In the genomic region with DNA sequence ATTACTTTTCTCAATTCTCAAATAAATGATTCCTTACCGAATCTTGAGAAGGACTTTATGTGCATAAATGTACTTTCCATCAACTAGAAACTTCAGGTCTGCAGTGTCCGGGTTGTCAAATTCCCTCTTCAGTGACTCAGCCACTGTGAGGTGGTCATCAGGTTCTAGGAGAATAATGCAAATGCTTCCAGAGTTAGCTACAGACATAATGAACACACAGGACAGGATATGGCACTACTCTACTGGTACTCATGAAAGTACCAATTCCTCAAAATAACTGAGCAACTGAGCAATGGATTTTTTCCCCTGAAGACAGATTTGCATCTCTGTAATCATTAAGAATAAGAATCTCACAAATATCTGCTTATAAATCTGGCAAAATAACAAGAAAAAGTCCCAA, we compare ENCODE assay signal across 13 cellular contexts. TPM values are rescaled to one million over a fixed set of nuclear protein-coding genes. Genes with fewer than 3 reads are reported as not detected.
A peak's percentile ranks its signal among the peaks of the same experiment; 100 is the strongest.
DNase-seq lines count a peak whose midpoint lies in the region; ATAC-seq, FAIRE-seq and TF ChIP-seq lines count a peak whose summit lies in the region.
"Had no signal": no experiment of that assay in that cellular context is flagged by ENCODE, and none has a peak within 500 bp of the region (broad histone marks: within the 10 kb centered on the region; RNA-seq: fewer than 3 reads in every experiment).

No MANE protein-coding gene starts in this region.

- no peaks in the 10 kb centered on the region for H3K79me2 ChIP-seq in endothelial cell of umbilical vein (ENCODE audit: control insufficient read depth, insufficient read depth, low read length)

- TF ChIP-seq CTCF in endothelial cell of umbilical vein (IDR thresholded peaks at IDR 0.05; ENCODE audit: extremely low read depth in 1 of 2, insufficient read depth in 1 of 2, low read depth in 1 of 2, low read length in 2 of 2): no peak

- no peaks in the 10 kb centered on the region for H3K9me3 ChIP-seq in endothelial cell of umbilical vein (replicated peaks; ENCODE audit: control insufficient read depth, insufficient read depth, low read length)
- H3K9me3 ChIP-seq: sigmoid colon had no signal

- ATAC-seq in GM21423 (IDR thresholded peaks at IDR 0.05; ENCODE audit: unreplicated experiment) (peak; percentile 29), HG03025 (IDR thresholded peaks at IDR 0.05; ENCODE audit: low FRiP score, unreplicated experiment) (no peak), left ventricle myocardium superior (no peak)
- ATAC-seq: HepG2 had no signal

- no peak overlapping the region for H3K4me2 ChIP-seq in endothelial cell of umbilical vein (ENCODE audit: insufficient read depth, low read length)

- intact Hi-C loops in endothelial cell of umbilical vein (cut with micrococcal nuclease) (no loop called here), left ventricle myocardium superior (cut with micrococcal nuclease) (no loop called here)

- POLR2A ChIA-PET in endothelial cell of umbilical vein (lab: Charles Lee): no interaction called here

- DNase-seq in ELR (ENCODE audit: low read depth) (peak; percentile 46), HT1080 (ENCODE audit: low read depth) (peak; percentile 34), endothelial cell of umbilical vein (ENCODE audit: low read depth, low spot score) (no peak), NCI-H1417 treated with DMSO at 0.1 percent for 48 hours (lab: John Stamatoyannopoulos, UW) (no peak), A172 (ENCODE audit: low spot score) (no peak), left ventricle myocardium superior (no peak)
- DNase-seq: activated T-cell treated with anti-CD3 and anti-CD28 coated beads, Interleukin-2, amount 50 U/mL, for 1 hour; sigmoid colon; trophoblast cell had no signal

- peaks cover 3% of the 10 kb centered on the region for H3K4me1 ChIP-seq in endothelial cell of umbilical vein (ENCODE audit: control insufficient read depth, extremely low read depth, insufficient read depth, low read length)
- H3K4me1 ChIP-seq: sigmoid colon had no signal

- peak; percentile 15 for FAIRE-seq in endothelial cell of umbilical vein (lab: Jason Lieb, UNC)
- FAIRE-seq: HepG2, TTC549 had no signal

- H3K27ac ChIP-seq in endothelial cell of umbilical vein (ENCODE audit: insufficient read depth, low read depth, low read length): no peak overlapping the region

- no peak for TF ChIP-seq POLR2A in endothelial cell of umbilical vein (IDR thresholded peaks at IDR 0.05; ENCODE audit: low read depth, low read length)

- H3K9me1 ChIP-seq in endothelial cell of umbilical vein (replicated peaks; ENCODE audit: control insufficient read depth, extremely low read depth, insufficient read depth, low read length): no peaks in the 10 kb centered on the region

- no peaks in the 10 kb centered on the region for H4K20me1 ChIP-seq in endothelial cell of umbilical vein (replicated peaks; ENCODE audit: control insufficient read depth, extremely low read depth, insufficient read depth, low read length)

- no peak overlapping the region for H3K9ac ChIP-seq in endothelial cell of umbilical vein (replicated peaks; ENCODE audit: extremely low read depth, insufficient read depth, low read length)

- no peaks in the 10 kb centered on the region for H3K27me3 ChIP-seq in endothelial cell of umbilical vein (ENCODE audit: control insufficient read depth in 2 of 2, insufficient read depth in 2 of 2, low read length in 2 of 2)
- H3K27me3 ChIP-seq: sigmoid colon had no signal

- H3K36me3 ChIP-seq in endothelial cell of umbilical vein (ENCODE audit: control insufficient read depth in 2 of 2, extremely low read depth in 1 of 2, insufficient read depth in 2 of 2, low read length in 2 of 2): no peaks in the 10 kb centered on the region

- no peak overlapping the region for H3K4me3 ChIP-seq in endothelial cell of umbilical vein (replicated peaks in 1 of 3; ENCODE audit: insufficient read depth in 1 of 3, low read depth in 1 of 3, low read length in 3 of 3)
- H3K4me3 ChIP-seq: sigmoid colon had no signal

- dilution Hi-C loops in endothelial cell of umbilical vein (cut with MboI; ENCODE audit: extremely low pct_ligation_motif_present, low sequenced_read_pairs): no loop called here

- BruUV-seq in endothelial cell of umbilical vein (replicated peaks; lab: Mats Ljungman, UMichigan): no TSS peak

- H2AFZ ChIP-seq in endothelial cell of umbilical vein (ENCODE audit: low read depth, low read length): no peak overlapping the region

- CTCF ChIA-PET in endothelial cell of umbilical vein (lab: Charles Lee): interaction anchor here (0.6 kb wide), 1 partner anchor 78 kb away, joined by 3 read pairs; no protein-coding TSS in a partner anchor

TF ChIP-seq in endothelial cell of umbilical vein, 7 proteins besides CTCF, POLR2A, EP300 and RAD21:
- no peak for TF ChIP-seq JUN (IDR thresholded peaks at IDR 0.05; ENCODE audit: borderline replicate concordance, insufficient read depth, insufficient read length, low read depth)
- TF ChIP-seq FOS (IDR thresholded peaks at IDR 0.05; ENCODE audit: borderline replicate concordance, insufficient read depth, low read length): no peak
- TF ChIP-seq EZH2 (IDR thresholded peaks at IDR 0.05; ENCODE audit: borderline replicate concordance, low read depth, low read length, severe bottlenecking): no peak
- no peak for TF ChIP-seq MYC (IDR thresholded peaks at IDR 0.05; ENCODE audit: low read depth, low read length)
- TF ChIP-seq, protein P1, sequence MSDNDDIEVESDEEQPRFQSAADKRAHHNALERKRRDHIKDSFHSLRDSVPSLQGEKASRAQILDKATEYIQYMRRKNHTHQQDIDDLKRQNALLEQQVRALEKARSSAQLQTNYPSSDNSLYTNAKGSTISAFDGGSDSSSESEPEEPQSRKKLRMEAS (IDR thresholded peaks at IDR 0.05; ENCODE audit: insufficient read depth, insufficient read length): no peak
- no peak for TF ChIP-seq POLR2AphosphoS5 (IDR thresholded peaks at IDR 0.05; ENCODE audit: insufficient read depth, low read depth, low read length)
- no peak for TF ChIP-seq GATA2 (IDR thresholded peaks at IDR 0.05; ENCODE audit: insufficient read depth, insufficient read length, low read depth, low read length)

RNA-seq across cellular contexts. Expression of gene RCBTB2, which starts 31.2 kb away (rescaled TPM):
- 2.0 and 2.6 TPM in 2 replicates for total RNA-seq in HT1080 (2014; rRNA removed; shearing (Covaris generic))
- polyA plus RNA-seq in HT1080 (2015; cell fraction: cytosol; rRNA removed): 2.3 and 3.1 TPM in 2 replicates
- 3.0 and 3.5 TPM in 2 replicates for polyA plus RNA-seq in HT1080 (2015; cell fraction: nucleus; rRNA removed)
- total RNA-seq in endothelial cell of umbilical vein: 9.9 and 12.6 TPM in 2 replicates
- polyA plus RNA-seq in endothelial cell of umbilical vein: 8.6 and 10.7 TPM in 2 replicates
- polyA plus RNA-seq in endothelial cell of umbilical vein (2011; cell fraction: cytosol; rRNA removed): 9.5 and 9.8 TPM in 2 replicates
- polyA plus RNA-seq in endothelial cell of umbilical vein (2011; cell fraction: nucleus; rRNA removed): 15.4 and 19.8 TPM in 2 replicates
- 7.1 and 8.1 TPM in 2 replicates for polyA plus RNA-seq in endothelial cell of umbilical vein (2012)
- 15.1 and 15.9 TPM in 2 replicates for polyA minus RNA-seq in endothelial cell of umbilical vein
- polyA minus RNA-seq in endothelial cell of umbilical vein (2011; cell fraction: cytosol; rRNA and poly(A)+ RNA removed): 1.2 TPM
- 6.9 and 10.5 TPM in 2 replicates for polyA minus RNA-seq in endothelial cell of umbilical vein (2011; cell fraction: nucleus; rRNA and poly(A)+ RNA removed)
- total RNA-seq in A172 (2014; rRNA removed; shearing (Covaris generic)): 1.4 and 7.7 TPM in 2 replicates
- 13.5 TPM for total RNA-seq in left ventricle myocardium superior

Comparison
In these comparisons a context has a peak if more than half of its experiments do, and no peak if none do; other contexts are left out.
1. DNase-seq: peak in ELR (single experiment) and HT1080 (single experiment); none in endothelial cell of umbilical vein (single experiment), NCI-H1417 treated with DMSO at 0.1 percent for 48 hours (single experiment), A172 (single experiment) and left ventricle myocardium superior (single experiment).